ENCODE assay signal across 1 cellular context in genomic region chr1:155322571-155322952, GRCh38.
TF ChIP-seq lines count a peak whose summit lies in the region.

No MANE protein-coding gene starts in this region.

TF ChIP-seq in A549, 52 proteins besides CTCF, POLR2A, EP300 and RAD21 (continued from another document):
- TF ChIP-seq PBX3 (IDR thresholded peaks at IDR 0.05) (no peak), JUNB (IDR thresholded peaks at IDR 0.05) (no peak)
